ENCODE assay signal across 11 cellular contexts in genomic region chr5:135245521-135246499, GRCh38.
DNase-seq lines count a peak whose midpoint lies in the region; ATAC-seq, FAIRE-seq and TF ChIP-seq lines count a peak whose summit lies in the region.
"Had no signal": no experiment of that assay in that cellular context is flagged by ENCODE, and none has a peak within 500 bp of the region (broad histone marks: within the 10 kb centered on the region; RNA-seq: fewer than 3 reads in every experiment).

No MANE protein-coding gene starts in this region.

- POLR2A ChIA-PET in A673 (lab: Charles Lee; ENCODE audit: low non-redundant PET) = no interaction called here

- H4K20me1 ChIP-seq in astrocyte (ENCODE audit: insufficient read depth, low read length) = no peaks in the 10 kb centered on the region

- H3K9me3 ChIP-seq in right atrium auricular region = no peaks in the 10 kb centered on the region
- no peaks in the 10 kb centered on the region for H3K9me3 ChIP-seq in astrocyte (ENCODE audit: insufficient read depth, low read depth, low read length)
- H3K9me3 ChIP-seq in A673 (ENCODE audit: low read depth, low read length, poor library complexity, severe bottlenecking) = no peaks in the 10 kb centered on the region
- H3K9me3 ChIP-seq: pancreas had no signal

- H3K79me2 ChIP-seq in astrocyte (ENCODE audit: insufficient read depth, low read length) = no peaks in the 10 kb centered on the region

- no peaks in the 10 kb centered on the region for H3K36me3 ChIP-seq in right atrium auricular region
- no peaks in the 10 kb centered on the region for H3K36me3 ChIP-seq in astrocyte (ENCODE audit: insufficient read depth, low read length)
- no peaks in the 10 kb centered on the region for H3K36me3 ChIP-seq in A673 (ENCODE audit: insufficient read depth, low read length, poor library complexity, severe bottlenecking)
- H3K36me3 ChIP-seq: pancreas had no signal

- intact Hi-C loops in Right ventricle myocardium inferior (cut with DNase I) (loop anchor here (5.0 kb wide), 1 partner anchor 86 kb away; no protein-coding TSS in a partner anchor), A673 (cut with micrococcal nuclease; ENCODE audit: unreplicated experiment) (no loop called here)

- H3K9me3 Mint-ChIP-seq in astrocyte (ENCODE audit: unreplicated experiment) = peaks cover 6% of the 10 kb centered on the region
- H3K9me3 Mint-ChIP-seq: activated T-helper 17 cell treated with anti-CD3 and anti-CD28 coated beads, Interleukin-2, amount 50 U/mL, for 72 hours had no signal

- no peak for FAIRE-seq in astrocyte (lab: Jason Lieb, UNC)
- FAIRE-seq: pancreas had no signal

- CTCF ChIA-PET in A673 (lab: Charles Lee) = no interaction called here

- peaks cover under 1% of the 10 kb centered on the region for H3K27me3 Mint-ChIP-seq in astrocyte (ENCODE audit: low read depth, unreplicated experiment)
- H3K27me3 Mint-ChIP-seq: activated T-helper 17 cell treated with anti-CD3 and anti-CD28 coated beads, Interleukin-2, amount 50 U/mL, for 72 hours; CD4-positive, CD25-positive, alpha-beta regulatory T cell had no signal

- H3K27ac Mint-ChIP-seq in astrocyte (ENCODE audit: unreplicated experiment) = peak overlapping the region; percentile 86
- H3K27ac Mint-ChIP-seq: activated T-helper 17 cell treated with anti-CD3 and anti-CD28 coated beads, Interleukin-2, amount 50 U/mL, for 72 hours had no signal

- H3K9ac ChIP-seq in astrocyte (ENCODE audit: low read length) = peak overlapping the region; percentile 47

- ATAC-seq in Right ventricle myocardium inferior (no peak), left lobe of liver (no peak), HG02571 (IDR thresholded peaks at IDR 0.05; ENCODE audit: unreplicated experiment) (no peak)

- H3K27ac ChIP-seq in right atrium auricular region (no peak overlapping the region), astrocyte (ENCODE audit: low read depth, low read length) (peak overlapping the region; percentile 87), A673 (ENCODE audit: low read depth, low read length, poor library complexity, severe bottlenecking) (no peak overlapping the region)
- H3K27ac ChIP-seq: pancreas had no signal

- no TSS peak for BruUV-seq in A673 (replicated peaks; lab: Mats Ljungman, UMichigan)

- DNase-seq in right atrium auricular region (ENCODE audit: low spot score) (peak; percentile 48), Right ventricle myocardium inferior (ENCODE audit: missing footprints) (no peak), astrocyte (ENCODE audit: low read depth) (peak; percentile 70), left lobe of liver (ENCODE audit: low spot score) (peak; percentile 35), T-helper 9 cell (no peak), SHP77 (lab: John Stamatoyannopoulos, UW) (no peak), A673 (ENCODE audit: low spot score) (no peak)
- DNase-seq: CD4-positive, CD25-positive, alpha-beta regulatory T cell had no signal

- H3K4me3 ChIP-seq in right atrium auricular region (no peak overlapping the region), astrocyte (ENCODE audit: insufficient read depth, low read depth, low read length) (no peak overlapping the region), A673 (ENCODE audit: low read depth, low read length, poor library complexity, severe bottlenecking) (no peak overlapping the region)
- H3K4me3 ChIP-seq: pancreas had no signal

- no peak overlapping the region for H3K4me3 Mint-ChIP-seq in astrocyte (ENCODE audit: unreplicated experiment)
- H3K4me3 Mint-ChIP-seq: activated T-helper 17 cell treated with anti-CD3 and anti-CD28 coated beads, Interleukin-2, amount 50 U/mL, for 72 hours; CD4-positive, CD25-positive, alpha-beta regulatory T cell had no signal

- peaks cover 0 to 54% of the 10 kb centered on the region in 2 donors for H3K4me1 ChIP-seq in right atrium auricular region
- H3K4me1 ChIP-seq in astrocyte (ENCODE audit: insufficient read depth, low read length) = peaks cover 52% of the 10 kb centered on the region
- H3K4me1 ChIP-seq in A673 (ENCODE audit: insufficient read depth, low read length, poor library complexity, severe bottlenecking) = peaks cover 17% of the 10 kb centered on the region
- H3K4me1 ChIP-seq: pancreas had no signal

- peak overlapping the region; percentile 29 for H2AFZ ChIP-seq in astrocyte (ENCODE audit: low read depth, low read length)

- TF ChIP-seq CTCF in right atrium auricular region (IDR thresholded peaks at IDR 0.05) (no peak), astrocyte (IDR thresholded peaks at IDR 0.05; ENCODE audit: insufficient read depth, low read depth, low read length) (no peak), A673 (conservative IDR thresholded peaks at IDR 0.05; ENCODE audit: low read depth, low read length) (no peak)

- H3K27me3 ChIP-seq in right atrium auricular region (no peaks in the 10 kb centered on the region), astrocyte (ENCODE audit: insufficient read depth, low read length) (no peaks in the 10 kb centered on the region), A673 (replicated peaks; ENCODE audit: insufficient read depth, low read depth, low read length, poor library complexity) (no peaks in the 10 kb centered on the region)
- H3K27me3 ChIP-seq: pancreas had no signal

- H3K4me1 Mint-ChIP-seq in astrocyte (ENCODE audit: low read depth, unreplicated experiment) = peaks cover 41% of the 10 kb centered on the region
- H3K4me1 Mint-ChIP-seq: activated T-helper 17 cell treated with anti-CD3 and anti-CD28 coated beads, Interleukin-2, amount 50 U/mL, for 72 hours; CD4-positive, CD25-positive, alpha-beta regulatory T cell had no signal

- peak overlapping the region; percentile 74 for H3K4me2 ChIP-seq in astrocyte (ENCODE audit: low read length)

- H3K36me3 Mint-ChIP-seq in astrocyte (ENCODE audit: low read depth, unreplicated experiment) = no peaks in the 10 kb centered on the region
- H3K36me3 Mint-ChIP-seq: CD4-positive, CD25-positive, alpha-beta regulatory T cell had no signal

Comparison
In these comparisons a context has a peak if more than half of its experiments do, and no peak if none do; other contexts are left out.
1. DNase-seq: peak in right atrium auricular region (single experiment), astrocyte (single experiment) and left lobe of liver (single experiment); none in Right ventricle myocardium inferior (single experiment), T-helper 9 cell (single experiment), SHP77 (0 of 2) and A673 (single experiment).